ENCODE assay signal across 9 cellular contexts in genomic region chr4:123411976-123412589, GRCh38. TPM values are rescaled to one million over a fixed set of nuclear protein-coding genes. Genes with fewer than 3 reads are reported as not detected.
DNase-seq lines count a peak whose midpoint lies in the region; ATAC-seq and TF ChIP-seq lines count a peak whose summit lies in the region.
"Had no signal": no experiment of that assay in that cellular context is flagged by ENCODE, and none has a peak within 500 bp of the region (broad histone marks: within the 10 kb centered on the region; RNA-seq: fewer than 3 reads in every experiment).

No MANE protein-coding gene starts in this region.

- H3K4me2 ChIP-seq in MM.1S (ENCODE audit: low read depth, low read length): peak overlapping the region; percentile 61

- H3K9ac ChIP-seq in MM.1S (ENCODE audit: low read length): peak overlapping the region; percentile 24; the same call in 1 of the 2 replicates

- H4K20me1 ChIP-seq in MM.1S (ENCODE audit: insufficient read depth, low read length): no peaks in the 10 kb centered on the region

- 0 out of 2 replicates have a peak overlapping the region, but pooled peaks have one; percentile 16 for H2AFZ ChIP-seq in MM.1S (ENCODE audit: low read length)

- peak overlapping the region; percentile 28 to 67 for H3K27ac Mint-ChIP-seq in natural killer cell treated with Interleukin-12 subunit alpha and Interleukin-12 subunit beta and Interleukin-15 and Interleukin-18, amount 100 ng/mL, for 72 hours

- H3K27me3 Mint-ChIP-seq in natural killer cell treated with Interleukin-12 subunit alpha and Interleukin-12 subunit beta and Interleukin-15 and Interleukin-18, amount 100 ng/mL, for 72 hours: peaks cover 0 to 4% of the 10 kb centered on the region in 2 donors

- H3K9me3 Mint-ChIP-seq in natural killer cell treated with Interleukin-12 subunit alpha and Interleukin-12 subunit beta and Interleukin-15 and Interleukin-18, amount 100 ng/mL, for 72 hours: no peaks in the 10 kb centered on the region

- POLR2A ChIA-PET in HEK293 (lab: Yijun Ruan, JAX): no interaction called here

- no peak overlapping the region for H3K27ac ChIP-seq in HEK293 (ENCODE audit: extremely low read depth, low read depth, low read length)
- peak overlapping the region; percentile 86 for H3K27ac ChIP-seq in MM.1S (ENCODE audit: low read length)

- H3K4me1 Mint-ChIP-seq in natural killer cell treated with Interleukin-12 subunit alpha and Interleukin-12 subunit beta and Interleukin-15 and Interleukin-18, amount 100 ng/mL, for 72 hours (ENCODE audit: low read depth in 2 of 2): peaks cover 23 to 31% of the 10 kb centered on the region in 2 donors

- H3K4me3 Mint-ChIP-seq in natural killer cell treated with Interleukin-12 subunit alpha and Interleukin-12 subunit beta and Interleukin-15 and Interleukin-18, amount 100 ng/mL, for 72 hours: peak overlapping the region; percentile 58

- peak; percentile 76 for ATAC-seq in GM18907 (IDR thresholded peaks at IDR 0.05; ENCODE audit: unreplicated experiment)
- peak in 1 of 2 donors; percentile 29 for ATAC-seq in natural killer cell treated with Interleukin-12 subunit alpha and Interleukin-12 subunit beta and Interleukin-15 and Interleukin-18, amount 100 ng/mL, for 72 hours
- ATAC-seq: HCT116 had no signal

- H3K36me3 Mint-ChIP-seq in natural killer cell treated with Interleukin-12 subunit alpha and Interleukin-12 subunit beta and Interleukin-15 and Interleukin-18, amount 100 ng/mL, for 72 hours: no peaks in the 10 kb centered on the region

- H3K4me1 ChIP-seq in HEK293 (ENCODE audit: control insufficient read depth, insufficient read depth, low read length): peaks cover 13% of the 10 kb centered on the region
- H3K4me1 ChIP-seq in MM.1S (ENCODE audit: low read length): peaks cover 58% of the 10 kb centered on the region

- TF ChIP-seq CTCF in HEK293 (tag by site-specific recombination; IDR thresholded peaks at IDR 0.05) (no peak), MM.1S (IDR thresholded peaks at IDR 0.05; ENCODE audit: low read length) (no peak)

- no peak overlapping the region for H3K4me3 ChIP-seq in HEK293 (ENCODE audit: low read depth, low read length)
- peak overlapping the region; percentile 23; the same call in 1 of the 2 replicates for H3K4me3 ChIP-seq in MM.1S (ENCODE audit: low read length)

- no peaks in the 10 kb centered on the region for H3K9me3 ChIP-seq in HEK293 (ENCODE audit: control insufficient read depth, insufficient read depth, low read depth, low read length)
- H3K9me3 ChIP-seq in MM.1S (replicated peaks; ENCODE audit: insufficient read depth, low read length): no peaks in the 10 kb centered on the region

- no peaks in the 10 kb centered on the region for H3K36me3 ChIP-seq in HEK293 (ENCODE audit: control insufficient read depth in 2 of 2, insufficient read depth in 1 of 2, low read length in 2 of 2)
- no peaks in the 10 kb centered on the region for H3K36me3 ChIP-seq in MM.1S (replicated peaks; ENCODE audit: insufficient read depth, low read length)

- no peaks in the 10 kb centered on the region for H3K79me2 ChIP-seq in MM.1S (ENCODE audit: low read length)

- H3F3A ChIP-seq in MM.1S (ENCODE audit: insufficient read depth, low read length): peaks cover 22% of the 10 kb centered on the region

- peak; percentile 89 for DNase-seq in MM.1S
- no peak for DNase-seq in natural killer cell treated with Interleukin-12 subunit alpha and Interleukin-12 subunit beta and Interleukin-15 and Interleukin-18, amount 100 ng/mL, for 72 hours (ENCODE audit: low spot score)
- no peak for DNase-seq in nucleus accumbens (lab: John Stamatoyannopoulos, UW)
- no peak for DNase-seq in stimulated activated CD4-positive, alpha-beta T cell treated with anti-CD3 and anti-CD28 coated beads, Interleukin-12 subunit alpha, Interleukin-12 subunit beta, amount 100 ng/mL, for 4 hours
- no peak for DNase-seq in GM03348 (ENCODE audit: low spot score)
- DNase-seq in A172 (ENCODE audit: low spot score): no peak

- no peaks in the 10 kb centered on the region for H3K27me3 ChIP-seq in MM.1S (replicated peaks; ENCODE audit: insufficient read depth, low read length)

- CTCF ChIA-PET in HEK293 (lab: Yijun Ruan, JAX): interaction anchor here (0.6 to 1.1 kb wide), 3 partner anchors 63 to 802 kb away, joined by 3 read pairs; no protein-coding TSS in a partner anchor

- no peaks in the 10 kb centered on the region for H3K9me2 ChIP-seq in MM.1S (replicated peaks; ENCODE audit: insufficient read depth, low read length)

TF ChIP-seq in HEK293, 187 proteins besides CTCF, POLR2A, EP300 and RAD21:
- no peak for TF ChIP-seq ZNF169 (tag by site-specific recombination; IDR thresholded peaks at IDR 0.05)
- 0 out of 2 replicates have a peak, but pooled peaks have one; percentile 9 for TF ChIP-seq PRDM6 (tag by site-specific recombination; IDR thresholded peaks at IDR 0.05)

RNA-seq across cellular contexts. Expression of gene SPRY1, which starts 15.5 kb away (rescaled TPM):
- total RNA-seq in natural killer cell treated with Interleukin-12 subunit alpha and Interleukin-12 subunit beta and Interleukin-15 and Interleukin-18, amount 100 ng/mL, for 72 hours: 1 to 10 TPM; 1.7 to 4.2 TPM
- total RNA-seq in A172 (2014; rRNA removed; shearing (Covaris generic)): 0.05 TPM in 1 of 2 replicates, not detected in the other
